ENCODE assay signal across 37 cellular contexts in the genomic region with DNA sequence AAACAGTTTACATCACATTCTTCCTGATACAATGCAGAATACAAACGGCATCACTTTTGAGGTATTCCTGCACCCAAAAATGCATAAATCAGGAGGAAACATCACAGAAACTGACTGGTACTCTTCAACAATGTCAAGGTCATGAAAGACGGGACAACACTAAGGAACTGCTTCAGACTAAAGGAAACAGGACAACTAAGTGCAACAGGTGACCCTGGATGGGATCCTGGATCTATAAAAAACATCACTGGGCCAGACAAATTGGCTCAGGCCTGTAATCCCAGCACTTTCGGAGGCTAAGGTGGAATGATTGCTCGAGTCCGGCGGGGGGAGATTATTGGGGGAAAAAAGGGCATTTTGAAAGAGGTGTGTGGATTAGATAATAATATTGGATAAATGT. TPM values are rescaled to one million over a fixed set of nuclear protein-coding genes. Genes with fewer than 3 reads are reported as not detected.
DNase-seq lines count a peak whose midpoint lies in the region; ATAC-seq and TF ChIP-seq lines count a peak whose summit lies in the region.
"Had no signal": no experiment of that assay in that cellular context is flagged by ENCODE, and none has a peak within 500 bp of the region (broad histone marks: within the 10 kb centered on the region; RNA-seq: fewer than 3 reads in every experiment).

No MANE protein-coding gene starts in this region.

- H3K27ac ChIP-seq in HEK293 (ENCODE audit: extremely low read depth, low read depth, low read length) = no peak overlapping the region
- H3K27ac ChIP-seq in esophagus muscularis mucosa (replicated peaks in 1 of 4) = no peak overlapping the region
- H3K27ac ChIP-seq: 22Rv1; A549; BLaER1; BLaER1 treated with 17β-estradiol and CSF1 and Interleukin-3, amounts not matched to agents 10 nM and 100 nM; C4-2B had no signal

- CTCF ChIA-PET in activated CD8-positive, alpha-beta memory T cell treated with anti-CD3 and anti-CD28 coated beads, Interleukin-2, amount 10 ng/mL, durations not matched to agents 7 days and 5 days (lab: Charles Lee) = no interaction called here
- CTCF ChIA-PET in HEK293 (lab: Yijun Ruan, JAX) = no interaction called here

- peaks cover 0 to 90% (median 19%) of the 10 kb centered on the region in 4 donors for H3K27me3 ChIP-seq in esophagus muscularis mucosa
- H3K27me3 ChIP-seq: BLaER1; BLaER1 treated with 17β-estradiol and CSF1 and Interleukin-3, amounts not matched to agents 10 nM and 100 nM had no signal

- no peak for TF ChIP-seq POLR2A in esophagus muscularis mucosa (IDR thresholded peaks at IDR 0.05; ENCODE audit: low read depth)

- no peak overlapping the region for H3K27ac Mint-ChIP-seq in activated CD8-positive, alpha-beta memory T cell treated with anti-CD3 and anti-CD28 coated beads, Interleukin-2, amount 10 ng/mL, durations not matched to agents 7 days and 5 days
- H3K27ac Mint-ChIP-seq: B cell; CD14-positive monocyte; CD4-positive, alpha-beta memory T cell; CD4-positive, alpha-beta T cell; CD4-positive, CD25-positive, alpha-beta regulatory T cell; CD8-positive, alpha-beta memory T cell; CD8-positive, alpha-beta T cell had no signal

- POLR2A ChIA-PET in HEK293 (lab: Yijun Ruan, JAX) = no interaction called here

- no peak for ATAC-seq in activated CD8-positive, alpha-beta memory T cell treated with anti-CD3 and anti-CD28 coated beads, Interleukin-2, amount 10 ng/mL, durations not matched to agents 7 days and 5 days
- ATAC-seq in HG03342 (IDR thresholded peaks at IDR 0.05; ENCODE audit: unreplicated experiment) = no peak
- ATAC-seq: A549; CD8-positive, alpha-beta T cell had no signal

- peak; percentile 3 for DNase-seq in activated CD8-positive, alpha-beta memory T cell treated with anti-CD3 and anti-CD28 coated beads, Interleukin-2, amount 10 ng/mL, durations not matched to agents 7 days and 5 days
- no peak for DNase-seq in activated CD8-positive, alpha-beta memory T cell treated with anti-CD3 and anti-CD28 coated beads, Interleukin-2, amount 50 U/mL, for 4 hours
- DNase-seq in GM10266 (ENCODE audit: extremely low spot score) = peak; percentile 5
- DNase-seq in esophagus muscularis mucosa (ENCODE audit: extremely low spot score) = peak; percentile 62
- DNase-seq in amygdala (lab: John Stamatoyannopoulos, UW) = no peak
- no peak for DNase-seq in NCI-H446 treated with DMSO at 0.1 percent for 48 hours (lab: John Stamatoyannopoulos, UW)
- DNase-seq: 8988T; ACHN; AML-193; BE2C; C1 segment of cervical spinal cord; Caco-2; Calu3; CD4-positive, alpha-beta memory T cell; CD4-positive, alpha-beta T cell; CD4-positive, CD25-positive, alpha-beta regulatory T cell; CD8-positive, alpha-beta memory T cell; CD8-positive, alpha-beta T cell; COR-L47; DMS 273 treated with DMSO at 0.1 percent for 48 hours; DMS153; DMS53; DMS79; DMS79 treated with DMSO at 0.1 percent for 48 hours; DND-41; EL had no signal

- H3K9me3 ChIP-seq in HEK293 (ENCODE audit: control insufficient read depth, insufficient read depth, low read depth, low read length) (no peaks in the 10 kb centered on the region), esophagus muscularis mucosa (no peaks in the 10 kb centered on the region)
- H3K9me3 ChIP-seq: A549, BE2C, Caco-2 had no signal

- TF ChIP-seq CTCF in GM10266 (IDR thresholded peaks at IDR 0.05; ENCODE audit: control insufficient read depth, insufficient read depth, low read depth, missing control alignments) (no peak), HEK293 (tag by site-specific recombination; IDR thresholded peaks at IDR 0.05) (no peak), esophagus muscularis mucosa (IDR thresholded peaks at IDR 0.05) (no peak)

- H3K4me3 Mint-ChIP-seq in activated CD8-positive, alpha-beta memory T cell treated with anti-CD3 and anti-CD28 coated beads, Interleukin-2, amount 10 ng/mL, durations not matched to agents 7 days and 5 days = no peak overlapping the region
- H3K4me3 Mint-ChIP-seq: B cell; CD4-positive, alpha-beta memory T cell; CD4-positive, alpha-beta T cell; CD4-positive, CD25-positive, alpha-beta regulatory T cell; CD8-positive, alpha-beta memory T cell; CD8-positive, alpha-beta T cell had no signal

- no peaks in the 10 kb centered on the region for H3K4me1 ChIP-seq in HEK293 (ENCODE audit: control insufficient read depth, insufficient read depth, low read length)
- peaks cover 0 to 9% (median 8%) of the 10 kb centered on the region in 4 donors for H3K4me1 ChIP-seq in esophagus muscularis mucosa
- H3K4me1 ChIP-seq: A549, BE2C, Caco-2 had no signal

- no peak overlapping the region for H3K4me3 ChIP-seq in HEK293 (ENCODE audit: low read depth, low read length)
- H3K4me3 ChIP-seq in esophagus muscularis mucosa = no peak overlapping the region
- H3K4me3 ChIP-seq: A549; BLaER1; BLaER1 treated with 17β-estradiol and CSF1 and Interleukin-3, amounts not matched to agents 10 nM and 100 nM had no signal

- H3K27me3 Mint-ChIP-seq in activated CD8-positive, alpha-beta memory T cell treated with anti-CD3 and anti-CD28 coated beads, Interleukin-2, amount 10 ng/mL, durations not matched to agents 7 days and 5 days = peaks cover 59% of the 10 kb centered on the region

- no peaks in the 10 kb centered on the region for H3K9me3 Mint-ChIP-seq in activated CD8-positive, alpha-beta memory T cell treated with anti-CD3 and anti-CD28 coated beads, Interleukin-2, amount 10 ng/mL, durations not matched to agents 7 days and 5 days (ENCODE audit: low read depth)
- H3K9me3 Mint-ChIP-seq: CD4-positive, alpha-beta T cell; CD8-positive, alpha-beta T cell had no signal

- H3K36me3 ChIP-seq in HEK293 (ENCODE audit: control insufficient read depth in 2 of 2, insufficient read depth in 1 of 2, low read length in 2 of 2) = no peaks in the 10 kb centered on the region
- peaks cover 0 to 12% (median 0%) of the 10 kb centered on the region in 4 donors for H3K36me3 ChIP-seq in esophagus muscularis mucosa
- H3K36me3 ChIP-seq: BE2C had no signal

- no peaks in the 10 kb centered on the region for H3K36me3 Mint-ChIP-seq in activated CD8-positive, alpha-beta memory T cell treated with anti-CD3 and anti-CD28 coated beads, Interleukin-2, amount 10 ng/mL, durations not matched to agents 7 days and 5 days
- H3K36me3 Mint-ChIP-seq: CD14-positive monocyte; CD4-positive, alpha-beta memory T cell; CD4-positive, CD25-positive, alpha-beta regulatory T cell; CD8-positive, alpha-beta T cell had no signal

- intact Hi-C loops in esophagus muscularis mucosa (cut with DNase I) = no loop called here

- H3K4me1 Mint-ChIP-seq in activated CD8-positive, alpha-beta memory T cell treated with anti-CD3 and anti-CD28 coated beads, Interleukin-2, amount 10 ng/mL, durations not matched to agents 7 days and 5 days = no peaks in the 10 kb centered on the region
- H3K4me1 Mint-ChIP-seq: CD14-positive monocyte; CD4-positive, alpha-beta memory T cell; CD8-positive, alpha-beta memory T cell had no signal

- TF ChIP-seq EP300 in esophagus muscularis mucosa (IDR thresholded peaks at IDR 0.05) = no peak

- 84% methylated on average over 6 of the region's 6 CpGs for WGBS in esophagus muscularis mucosa

TF ChIP-seq in HEK293, 187 proteins besides CTCF, POLR2A, EP300 and RAD21:
- TF ChIP-seq ZNF654 (tag by site-specific recombination; IDR thresholded peaks at IDR 0.05; ENCODE audit: low read depth) = no peak
- no peak for TF ChIP-seq ZFP37 (tag by site-specific recombination; IDR thresholded peaks at IDR 0.05)
- no peak for TF ChIP-seq ZNF366 (tag by site-specific recombination; conservative IDR thresholded peaks at IDR 0.05)
- TF ChIP-seq ZNF626 (tag by site-specific recombination; IDR thresholded peaks at IDR 0.05) = no peak
- TF ChIP-seq ZEB2 (tag by site-specific recombination; IDR thresholded peaks at IDR 0.05) = no peak
- TF ChIP-seq ZNF623 (tag by site-specific recombination; IDR thresholded peaks at IDR 0.05) = no peak
- TF ChIP-seq ZNF223 (tag by site-specific recombination; IDR thresholded peaks at IDR 0.05) = no peak
- peak; percentile 82 for TF ChIP-seq SCRT1 (tag by site-specific recombination; IDR thresholded peaks at IDR 0.05; ENCODE audit: borderline replicate concordance)
- no peak for TF ChIP-seq ZBTB48 (tag by site-specific recombination; IDR thresholded peaks at IDR 0.05)
- TF ChIP-seq ZNF391 (tag by site-specific recombination; IDR thresholded peaks at IDR 0.05; ENCODE audit: borderline replicate concordance, low read depth) = no peak
- TF ChIP-seq ZNF514 (tag by site-specific recombination; IDR thresholded peaks at IDR 0.05) = no peak
- TF ChIP-seq BCL11A (tag by site-specific recombination; IDR thresholded peaks at IDR 0.05; ENCODE audit: low read depth) = no peak
- no peak for TF ChIP-seq ZBTB7A (tag by site-specific recombination; IDR thresholded peaks at IDR 0.05; ENCODE audit: low read depth)
- peak; percentile 91 for TF ChIP-seq SCRT2 (tag by site-specific recombination; IDR thresholded peaks at IDR 0.05)

RNA-seq across cellular contexts. Expression of gene BTNL9, which starts 22.6 kb away (rescaled TPM):
- total RNA-seq in activated CD8-positive, alpha-beta memory T cell treated with anti-CD3 and anti-CD28 coated beads, Interleukin-2, amount 10 ng/mL, durations not matched to agents 7 days and 5 days = not detected
- total RNA-seq in esophagus muscularis mucosa = 10 to 100 TPM in 2 of 4 donors, 1 to 10 TPM in 2; 9.1 to 30.6 (median 15.0) TPM
- total RNA-seq: A172; A673; CD4-positive, alpha-beta memory T cell; CD4-positive, alpha-beta T cell; CD4-positive, CD25-positive, alpha-beta regulatory T cell; CD8-positive, alpha-beta memory T cell; CD8-positive, alpha-beta T cell had no signal

Comparison
In these comparisons a context has a peak if more than half of its experiments do, and no peak if none do; other contexts are left out.
1. DNase-seq: peak in activated CD8-positive, alpha-beta memory T cell treated with anti-CD3 and anti-CD28 coated beads, Interleukin-2, amount 10 ng/mL, durations not matched to agents 7 days and 5 days (single experiment), GM10266 (single experiment) and esophagus muscularis mucosa (single experiment); none in activated CD8-positive, alpha-beta memory T cell treated with anti-CD3 and anti-CD28 coated beads, Interleukin-2, amount 50 U/mL, for 4 hours (single experiment), amygdala (0 of 56) and NCI-H446 treated with DMSO at 0.1 percent for 48 hours (single experiment).
2. RNA of gene BTNL9, which starts 22.6 kb away (total RNA-seq): 9.1 to 30.6 TPM in esophagus muscularis mucosa; not detected in activated CD8-positive, alpha-beta memory T cell treated with anti-CD3 and anti-CD28 coated beads, Interleukin-2, amount 10 ng/mL, durations not matched to agents 7 days and 5 days; every median in the first group is over 4 times any median in the second.